ENCODE assay signal across 13 cellular contexts in the genomic region with DNA sequence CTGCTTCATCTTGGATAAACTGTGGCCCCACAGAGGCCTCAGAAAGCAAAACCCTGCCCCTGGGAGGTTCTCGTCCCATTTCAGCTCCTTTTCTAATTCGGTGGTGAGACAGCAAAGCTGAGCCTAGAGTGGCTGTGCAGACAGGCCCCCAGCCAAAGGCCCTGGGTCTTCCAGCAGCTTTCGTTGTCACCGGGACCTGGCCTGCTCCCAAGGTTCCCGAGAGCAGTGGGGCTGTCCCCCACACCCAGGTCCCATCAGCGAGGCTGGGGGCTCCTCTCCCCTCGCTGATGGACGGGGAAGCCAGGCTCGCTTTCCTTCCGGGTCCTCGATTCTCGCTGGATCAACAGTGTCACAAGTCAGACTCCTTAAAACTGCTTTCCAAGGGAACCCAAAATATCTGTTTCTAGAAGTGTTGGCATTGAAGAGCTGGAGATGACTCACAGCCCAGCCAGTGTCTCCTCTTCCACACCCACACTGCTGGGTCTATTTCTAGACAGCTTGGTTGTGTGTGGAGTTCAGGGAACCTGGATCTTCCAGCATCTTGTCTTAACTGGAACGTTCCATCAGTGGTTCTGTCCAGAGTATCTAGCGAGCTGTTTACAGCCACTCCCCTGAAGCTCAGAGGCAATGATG. TPM values are rescaled to one million over a fixed set of nuclear protein-coding genes. Genes with fewer than 3 reads are reported as not detected.
DNase-seq lines count a peak whose midpoint lies in the region; ATAC-seq and TF ChIP-seq lines count a peak whose summit lies in the region.
"Had no signal": no experiment of that assay in that cellular context is flagged by ENCODE, and none has a peak within 500 bp of the region (broad histone marks: within the 10 kb centered on the region; RNA-seq: fewer than 3 reads in every experiment).

No MANE protein-coding gene starts in this region.

- TF ChIP-seq CTCF in dorsolateral prefrontal cortex (IDR thresholded peaks at IDR 0.05 in 54 of 56, conservative IDR thresholded peaks at IDR 0.05 in 2 of 56; ENCODE audit: low read depth in 1 of 56, partially characterized antibody in 56 of 56) = no peak
- no peak for TF ChIP-seq CTCF in osteoblast (IDR thresholded peaks at IDR 0.05; ENCODE audit: extremely low read depth, low read depth, low read length)

- H3K9me3 ChIP-seq in osteoblast (ENCODE audit: low read depth, low read length) = no peaks in the 10 kb centered on the region
- H3K9me3 ChIP-seq: colonic mucosa, heart right ventricle, transverse colon had no signal

- ATAC-seq in GM21515 (IDR thresholded peaks at IDR 0.05; ENCODE audit: unreplicated experiment) (no peak), GM19452 (IDR thresholded peaks at IDR 0.05; ENCODE audit: unreplicated experiment) (no peak), GM18520 (IDR thresholded peaks at IDR 0.05; ENCODE audit: unreplicated experiment) (no peak)
- ATAC-seq: GM23338 had no signal

- no peaks in the 10 kb centered on the region for H3K36me3 ChIP-seq in osteoblast (ENCODE audit: insufficient read depth, low read length)
- H3K36me3 ChIP-seq: colonic mucosa, heart right ventricle, transverse colon had no signal

- peak overlapping the region; percentile 12 for H3K4me2 ChIP-seq in osteoblast (ENCODE audit: insufficient read depth, low read length)
- H3K4me2 ChIP-seq: GM23338 had no signal

- H3K79me2 ChIP-seq in osteoblast (ENCODE audit: insufficient read depth, low read length) = no peaks in the 10 kb centered on the region

- H3K4me3 ChIP-seq in dorsolateral prefrontal cortex (no peak overlapping the region), osteoblast (ENCODE audit: insufficient read depth, low read length) (no peak overlapping the region)
- H3K4me3 ChIP-seq: colonic mucosa, GM23338, heart right ventricle, transverse colon had no signal

- no peaks in the 10 kb centered on the region for H3K27me3 ChIP-seq in dorsolateral prefrontal cortex
- no peaks in the 10 kb centered on the region for H3K27me3 ChIP-seq in osteoblast (ENCODE audit: insufficient read depth, low read length)
- H3K27me3 ChIP-seq: colonic mucosa had no signal

- H3K27ac ChIP-seq in dorsolateral prefrontal cortex = peak overlapping the region in 54 of 59 donors; percentile 26 to 95 (median 76)
- no peak overlapping the region for H3K27ac ChIP-seq in osteoblast (ENCODE audit: low read depth, low read length)
- H3K27ac ChIP-seq: colonic mucosa, heart right ventricle, transverse colon had no signal

- peaks cover 9% of the 10 kb centered on the region for H3K4me1 ChIP-seq in osteoblast (ENCODE audit: insufficient read depth, low read length)
- H3K4me1 ChIP-seq: colonic mucosa had no signal

- peak; percentile 68 for DNase-seq in CD1c-positive myeloid dendritic cell (ENCODE audit: extremely low spot score)
- DNase-seq in NCI-H226 = peak; percentile 39
- DNase-seq in dorsolateral prefrontal cortex = peak in 4 of 10 donors; percentile 31 to 67 (median 62)
- peak; percentile 97 for DNase-seq in osteoblast (ENCODE audit: insufficient read length, low spot score, missing footprints)
- DNase-seq in cortex of kidney (lab: John Stamatoyannopoulos, UW) = no peak
- DNase-seq: heart right ventricle, SIG-M5, transverse colon had no signal

- no peak overlapping the region for H2AFZ ChIP-seq in osteoblast (ENCODE audit: low read length)
- H2AFZ ChIP-seq: GM23338 had no signal

- intact Hi-C loops in dorsolateral prefrontal cortex (cut with DNase I) = no loop called here

- H4K20me1 ChIP-seq in osteoblast (ENCODE audit: insufficient read depth, low read length) = no peaks in the 10 kb centered on the region

RNA-seq across cellular contexts. Expression of a gene that starts 35.0 kb away (rescaled TPM):
- total RNA-seq in dorsolateral prefrontal cortex (10 to 100 TPM; 22.5 to 48.3 (median 31.5) TPM), osteoblast (16.5 and 18.5 TPM in 2 replicates)

RNA-seq across cellular contexts. Expression of a gene that starts 40.7 kb away (rescaled TPM):
- 100 to 1,000 TPM in 106 of 120 experiments, 10 to 100 TPM in 14; 89.4 to 157 (median 110) TPM for total RNA-seq in dorsolateral prefrontal cortex
- 37.4 and 47.4 TPM in 2 replicates for total RNA-seq in osteoblast

RNA-seq across cellular contexts. Expression of a gene that starts 48.3 kb away (rescaled TPM):
- 10 to 100 TPM; 21.2 to 46.5 (median 30.9) TPM for total RNA-seq in dorsolateral prefrontal cortex
- 14.8 and 18.3 TPM in 2 replicates for total RNA-seq in osteoblast
